Comparison of ENCODE assay signal across 19 cellular contexts in the genomic region with DNA sequence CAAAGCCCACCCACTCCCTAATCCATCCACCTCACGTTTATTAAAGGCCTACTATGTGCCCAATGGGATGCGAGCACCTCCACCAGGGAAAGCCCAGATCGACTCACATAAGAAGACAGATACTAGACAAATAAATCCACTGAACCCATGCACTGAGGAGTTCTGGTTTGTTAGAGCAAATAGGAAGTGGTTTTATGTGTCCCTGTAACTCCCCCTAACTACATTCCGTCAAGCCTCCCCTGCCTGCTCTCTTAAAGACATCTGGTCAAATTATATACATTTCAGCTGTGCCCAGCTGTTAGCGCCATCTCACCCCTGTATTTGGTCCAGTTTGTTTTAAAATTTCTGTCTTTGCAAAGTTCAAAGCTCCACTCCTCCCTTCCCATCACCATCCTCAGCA.
DNase-seq lines count a peak whose midpoint lies in the region; ATAC-seq lines count a peak whose summit lies in the region.
"Had no signal": no experiment of that assay in that cellular context is flagged by ENCODE, and none has a peak within 500 bp of the region (broad histone marks: within the 10 kb centered on the region; RNA-seq: fewer than 3 reads in every experiment).

No MANE protein-coding gene starts in this region.

- no peak for ATAC-seq in GM19463 (IDR thresholded peaks at IDR 0.05; ENCODE audit: unreplicated experiment)
- ATAC-seq: GM12878, HepG2, left ventricle myocardium superior, T-helper 17 cell had no signal

- DNase-seq in Daoy (ENCODE audit: low read depth) (peak; percentile 29), H4 (ENCODE audit: low spot score) (peak; percentile 36), NOMO-1 treated with dmso at 0.1 percent for 144 hours (lab: John Stamatoyannopoulos, UW; ENCODE audit: unreplicated experiment) (peak; percentile 25), left kidney (ENCODE audit: low read depth, low spot score) (peak; percentile 92), RPMI8226 (no peak), NCI-H146 (lab: John Stamatoyannopoulos, UW) (no peak)
- DNase-seq in stimulated activated CD8-positive, alpha-beta memory T cell treated with anti-CD3 and anti-CD28 coated beads, Interleukin-4, amount 100 ng/mL, for 48 hours: no peak
- DNase-seq: activated CD8-positive, alpha-beta memory T cell treated with anti-CD3 and anti-CD28 coated beads for 24 hours; activated gamma-delta T cell treated with Interleukin-2 at 50 U/mL for 16 hours; activated T-cell treated with anti-CD3 and anti-CD28 coated beads, Interleukin-2, amount 50 U/mL, for 1 hour; left ventricle myocardium superior; NCI-H1436; NCI-H526; NK-92 treated with Interleukin-12 subunit alpha and Interleukin-12 subunit beta, amount 100 ng/mL, for 24 hours; T-helper 17 cell; uterus had no signal

Comparison
In these comparisons a context has a peak if more than half of its experiments do, and no peak if none do; other contexts are left out.
1. DNase-seq: peak in Daoy (single experiment), H4 (single experiment), NOMO-1 treated with dmso at 0.1 percent for 144 hours (single experiment) and left kidney (single experiment); none in RPMI8226 (single experiment), stimulated activated CD8-positive, alpha-beta memory T cell treated with anti-CD3 and anti-CD28 coated beads, Interleukin-4, amount 100 ng/mL, for 48 hours (single experiment) and NCI-H146 (single experiment).